In the genomic region with DNA sequence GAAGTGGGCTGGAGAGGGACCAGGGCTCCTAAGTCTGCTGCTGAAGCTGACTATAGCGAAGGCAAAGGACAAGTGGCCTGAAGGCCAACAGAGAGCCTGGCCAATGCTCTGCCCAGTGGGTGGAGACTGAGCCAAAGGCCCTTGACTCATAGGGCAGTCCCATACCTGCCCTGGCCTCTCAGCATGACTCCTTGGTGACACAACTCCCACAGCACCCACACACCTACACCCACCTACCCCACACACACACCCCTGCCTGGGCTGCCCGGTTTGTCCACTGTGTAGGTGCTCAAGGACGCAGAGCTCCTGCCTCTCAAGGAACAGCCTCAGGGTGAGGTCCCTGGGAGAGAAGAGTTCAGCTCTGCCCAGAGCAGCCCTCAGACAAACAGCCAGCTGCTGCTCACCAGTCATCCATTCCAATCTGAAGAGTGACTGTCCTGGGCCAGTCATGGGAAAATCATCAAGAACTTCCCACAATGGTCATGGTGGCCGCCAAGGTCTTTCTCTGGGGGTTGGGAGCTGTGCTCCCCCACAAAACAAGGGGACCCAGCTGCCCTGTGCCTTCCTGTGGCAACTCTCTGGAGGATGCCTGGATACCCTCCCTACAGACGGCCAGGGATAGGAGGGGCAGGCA, we compare ENCODE assay signal across 1 cellular context.
TF ChIP-seq lines count a peak whose summit lies in the region.

No MANE protein-coding gene starts in this region.

TF ChIP-seq in GM23338, 12 proteins besides CTCF, POLR2A, EP300 and RAD21:
- TF ChIP-seq ZNF114 (CRISPR knock-in tag; IDR thresholded peaks at IDR 0.05): no peak
- TF ChIP-seq EZH2 (IDR thresholded peaks at IDR 0.05; ENCODE audit: low read depth, unreplicated experiment): no peak
- no peak for TF ChIP-seq POLR2AphosphoS5 (IDR thresholded peaks at IDR 0.05; ENCODE audit: low read depth)
- TF ChIP-seq ETS1 (IDR thresholded peaks at IDR 0.05): no peak
- no peak for TF ChIP-seq REST (IDR thresholded peaks at IDR 0.05; ENCODE audit: unreplicated experiment)
- no peak for TF ChIP-seq JUNB (IDR thresholded peaks at IDR 0.05; ENCODE audit: unreplicated experiment)
- no peak for TF ChIP-seq STAT1 (IDR thresholded peaks at IDR 0.05; ENCODE audit: unreplicated experiment)
TF ChIP-seq in GM23338: peak in this region for 0.
